21 cellular contexts compared by ENCODE assay signal in genomic region chr9:81141952-81142351, GRCh38.
"Had no signal": no experiment of that assay in that cellular context is flagged by ENCODE, and none has a peak within 500 bp of the region (broad histone marks: within the 10 kb centered on the region; RNA-seq: fewer than 3 reads in every experiment).

No MANE protein-coding gene starts in this region.

- ATAC-seq: activated CD8-positive, alpha-beta memory T cell treated with anti-CD3 and anti-CD28 coated beads, Interleukin-2, amount 10 ng/mL, durations not matched to agents 7 days and 5 days; body of pancreas; PC-3 had no signal

- DNase-seq: activated B cell treated with CpG ODN at 0.5 μM for 24 hours; activated CD4-positive, alpha-beta T cell treated with anti-CD3 and anti-CD28 coated beads for 1 hour; activated CD4-positive, alpha-beta T cell treated with anti-CD3 and anti-CD28 coated beads, Interleukin-2, amount 10 ng/mL, durations not matched to agents 24 days and 14 days; activated CD4-positive, alpha-beta T cell treated with anti-CD3 and anti-CD28 coated beads, Interleukin-2, amount 50 U/mL, for 48 hours; activated CD8-positive, alpha-beta memory T cell treated with anti-CD3 and anti-CD28 coated beads, Interleukin-2, amount 10 ng/mL, durations not matched to agents 7 days and 5 days; activated effector memory CD4-positive, alpha-beta T cell treated with Interleukin-2 at 50 U/mL for 16 hours; activated naive CD4-positive, alpha-beta T cell; activated T-cell treated with anti-CD3 and anti-CD28 coated beads, Interleukin-2, amount 50 U/mL, for 24 hours; body of pancreas; central memory CD4-positive, alpha-beta T cell; KG1; NCI-H1048; NCI-H1417 treated with DMSO at 0.1 percent for 48 hours; NCI-H1694 treated with DMSO at 0.1 percent for 48 hours; NCI-H2029 treated with DMSO at 0.1 percent for 48 hours; NCI-H226; NCI-H526; NCI-H774; PC-3; SHP77; T-helper 9 cell had no signal
